Comparison of ENCODE assay signal across 1 cellular context in the genomic region with DNA sequence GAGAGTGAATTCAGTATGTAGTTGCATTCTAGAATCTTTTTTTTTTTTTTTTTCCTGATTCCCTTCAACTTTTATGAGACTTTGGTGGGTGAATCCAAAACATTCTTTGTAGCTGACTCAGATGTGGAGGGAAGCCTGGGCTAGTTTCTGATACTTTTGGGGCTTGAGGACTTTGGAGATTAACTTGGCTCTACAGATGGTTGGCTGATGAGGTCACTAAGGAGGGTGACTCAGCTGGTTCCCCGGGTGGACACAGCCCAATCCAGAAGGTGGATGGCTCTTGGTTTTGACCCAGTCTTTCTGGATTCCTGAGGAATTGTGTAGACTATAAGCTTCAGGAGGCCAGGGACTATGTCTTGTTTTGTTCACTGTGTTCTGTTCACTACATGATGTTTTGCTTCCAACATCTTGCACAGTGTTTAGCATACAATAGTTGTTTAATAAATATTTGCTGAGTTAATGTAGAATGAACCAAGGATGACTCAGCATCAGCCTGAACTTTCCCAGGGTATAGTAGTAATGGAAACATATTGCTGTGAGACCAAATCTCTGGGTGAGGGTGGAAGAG.
TF ChIP-seq lines count a peak whose summit lies in the region.

No MANE protein-coding gene starts in this region.

TF ChIP-seq in GM23338, 12 proteins besides CTCF, POLR2A, EP300 and RAD21:
- no peak for TF ChIP-seq ZNF462 (CRISPR knock-in tag; IDR thresholded peaks at IDR 0.05)
- TF ChIP-seq EZH2phosphoT487 (IDR thresholded peaks at IDR 0.05; ENCODE audit: unreplicated experiment) = no peak
- no peak for TF ChIP-seq JUNB (IDR thresholded peaks at IDR 0.05; ENCODE audit: unreplicated experiment)
- TF ChIP-seq, protein P1, sequence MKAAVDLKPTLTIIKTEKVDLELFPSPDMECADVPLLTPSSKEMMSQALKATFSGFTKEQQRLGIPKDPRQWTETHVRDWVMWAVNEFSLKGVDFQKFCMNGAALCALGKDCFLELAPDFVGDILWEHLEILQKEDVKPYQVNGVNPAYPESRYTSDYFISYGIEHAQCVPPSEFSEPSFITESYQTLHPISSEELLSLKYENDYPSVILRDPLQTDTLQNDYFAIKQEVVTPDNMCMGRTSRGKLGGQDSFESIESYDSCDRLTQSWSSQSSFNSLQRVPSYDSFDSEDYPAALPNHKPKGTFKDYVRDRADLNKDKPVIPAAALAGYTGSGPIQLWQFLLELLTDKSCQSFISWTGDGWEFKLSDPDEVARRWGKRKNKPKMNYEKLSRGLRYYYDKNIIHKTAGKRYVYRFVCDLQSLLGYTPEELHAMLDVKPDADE (IDR thresholded peaks at IDR 0.05) = no peak
